In the genomic region with DNA sequence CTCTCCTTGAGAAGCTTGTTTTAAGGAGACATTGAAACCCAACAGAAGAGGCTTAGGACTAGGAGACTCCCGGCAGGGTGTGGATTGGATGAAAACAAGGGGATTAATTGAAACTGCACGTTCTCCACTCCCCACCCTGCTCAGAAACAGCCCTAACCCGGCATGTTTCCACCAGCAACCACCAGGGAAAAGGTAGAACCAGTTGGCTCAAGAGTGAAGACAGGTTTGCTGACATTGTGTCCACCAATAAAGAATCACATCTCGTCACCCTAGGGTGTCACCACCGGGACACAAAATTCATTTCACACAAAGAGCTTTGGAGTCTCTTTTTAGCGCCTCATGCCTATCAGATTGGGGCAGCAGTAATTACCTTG, we compare ENCODE assay signal across 1 cellular context.
TF ChIP-seq lines count a peak whose summit lies in the region.

No MANE protein-coding gene starts in this region.

TF ChIP-seq in HCT116, 20 proteins besides CTCF, POLR2A, EP300 and RAD21:
- TF ChIP-seq, protein P1, sequence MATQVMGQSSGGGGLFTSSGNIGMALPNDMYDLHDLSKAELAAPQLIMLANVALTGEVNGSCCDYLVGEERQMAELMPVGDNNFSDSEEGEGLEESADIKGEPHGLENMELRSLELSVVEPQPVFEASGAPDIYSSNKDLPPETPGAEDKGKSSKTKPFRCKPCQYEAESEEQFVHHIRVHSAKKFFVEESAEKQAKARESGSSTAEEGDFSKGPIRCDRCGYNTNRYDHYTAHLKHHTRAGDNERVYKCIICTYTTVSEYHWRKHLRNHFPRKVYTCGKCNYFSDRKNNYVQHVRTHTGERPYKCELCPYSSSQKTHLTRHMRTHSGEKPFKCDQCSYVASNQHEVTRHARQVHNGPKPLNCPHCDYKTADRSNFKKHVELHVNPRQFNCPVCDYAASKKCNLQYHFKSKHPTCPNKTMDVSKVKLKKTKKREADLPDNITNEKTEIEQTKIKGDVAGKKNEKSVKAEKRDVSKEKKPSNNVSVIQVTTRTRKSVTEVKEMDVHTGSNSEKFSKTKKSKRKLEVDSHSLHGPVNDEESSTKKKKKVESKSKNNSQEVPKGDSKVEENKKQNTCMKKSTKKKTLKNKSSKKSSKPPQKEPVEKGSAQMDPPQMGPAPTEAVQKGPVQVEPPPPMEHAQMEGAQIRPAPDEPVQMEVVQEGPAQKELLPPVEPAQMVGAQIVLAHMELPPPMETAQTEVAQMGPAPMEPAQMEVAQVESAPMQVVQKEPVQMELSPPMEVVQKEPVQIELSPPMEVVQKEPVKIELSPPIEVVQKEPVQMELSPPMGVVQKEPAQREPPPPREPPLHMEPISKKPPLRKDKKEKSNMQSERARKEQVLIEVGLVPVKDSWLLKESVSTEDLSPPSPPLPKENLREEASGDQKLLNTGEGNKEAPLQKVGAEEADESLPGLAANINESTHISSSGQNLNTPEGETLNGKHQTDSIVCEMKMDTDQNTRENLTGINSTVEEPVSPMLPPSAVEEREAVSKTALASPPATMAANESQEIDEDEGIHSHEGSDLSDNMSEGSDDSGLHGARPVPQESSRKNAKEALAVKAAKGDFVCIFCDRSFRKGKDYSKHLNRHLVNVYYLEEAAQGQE (IDR thresholded peaks at IDR 0.05; ENCODE audit: low read depth), result no peak
- TF ChIP-seq CBX3 (IDR thresholded peaks at IDR 0.05; ENCODE audit: low read depth), result no peak
- no peak for TF ChIP-seq SIN3A (IDR thresholded peaks at IDR 0.05; ENCODE audit: low read depth)
- TF ChIP-seq CEBPB (IDR thresholded peaks at IDR 0.05; ENCODE audit: low read depth), result no peak
- no peak for TF ChIP-seq SP1 (IDR thresholded peaks at IDR 0.05; ENCODE audit: low read depth)
- TF ChIP-seq YY1 (IDR thresholded peaks at IDR 0.05; ENCODE audit: extremely low read depth, insufficient replicate concordance, low read depth, low read length), result no peak
